In the genomic region with DNA sequence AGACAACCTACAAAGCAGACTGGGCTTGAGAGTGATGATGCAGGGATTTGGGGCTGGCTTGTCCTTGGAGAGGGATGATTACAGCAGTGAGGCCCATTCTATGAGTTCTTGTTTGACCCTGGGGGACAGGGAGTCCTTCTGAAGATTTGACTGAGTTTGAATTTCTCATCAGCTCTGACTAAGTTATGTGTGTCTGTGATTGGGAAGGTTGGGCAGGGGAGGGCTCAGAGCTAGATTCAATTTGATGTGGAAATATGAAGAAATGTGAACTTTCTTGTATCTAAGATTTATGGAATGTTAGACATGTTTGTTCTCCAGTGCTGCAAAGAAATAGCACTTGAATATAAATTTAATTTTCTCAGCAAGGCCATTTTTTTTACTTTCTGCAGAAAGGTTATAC, we compare ENCODE assay signal across 19 cellular contexts. TPM values are rescaled to one million over a fixed set of nuclear protein-coding genes. Genes with fewer than 3 reads are reported as not detected.
"Had no signal": no experiment of that assay in that cellular context is flagged by ENCODE, and none has a peak within 500 bp of the region (broad histone marks: within the 10 kb centered on the region; RNA-seq: fewer than 3 reads in every experiment).

No MANE protein-coding gene starts in this region.

- H3K27me3 Mint-ChIP-seq: activated naive CD8-positive, alpha-beta T cell treated with anti-CD3 and anti-CD28 coated beads for 36 hours had no signal

- H3K4me3 ChIP-seq: esophagus muscularis mucosa, lower lobe of right lung, ovary, right lobe of liver, thoracic aorta had no signal

- H3K27ac ChIP-seq: esophagus muscularis mucosa, lower lobe of right lung, ovary, right lobe of liver, thoracic aorta had no signal

- H3K4me3 Mint-ChIP-seq: activated B cell treated with CpG ODN at 0.5 μM for 24 hours; activated naive CD8-positive, alpha-beta T cell treated with anti-CD3 and anti-CD28 coated beads for 36 hours; activated T-helper 1 cell treated with anti-CD3 and anti-CD28 coated beads, Interleukin-12 subunit alpha, Interleukin-12 subunit beta, Interleukin-2, Interleukin-4 antibody, amounts not matched to agents 30 ng/mL and 10 ng/mL and 1 ng/mL, durations not matched to agents 14 hours and 24 hours and 36 hours had no signal

- H3K27ac Mint-ChIP-seq: activated B cell treated with CpG ODN at 0.5 μM for 24 hours; activated naive CD8-positive, alpha-beta T cell treated with anti-CD3 and anti-CD28 coated beads for 36 hours; activated T-helper 1 cell treated with anti-CD3 and anti-CD28 coated beads, Interleukin-12 subunit alpha, Interleukin-12 subunit beta, Interleukin-2, Interleukin-4 antibody, amounts not matched to agents 30 ng/mL and 10 ng/mL and 1 ng/mL, durations not matched to agents 14 hours and 24 hours and 36 hours had no signal

- H3K4me1 Mint-ChIP-seq: activated B cell treated with CpG ODN at 0.5 μM for 24 hours; activated naive CD8-positive, alpha-beta T cell treated with anti-CD3 and anti-CD28 coated beads for 36 hours had no signal

- DNase-seq: activated B cell treated with CpG ODN at 0.5 μM for 24 hours; activated CD4-positive, alpha-beta T cell treated with anti-CD3 and anti-CD28 coated beads for 48 hours; activated CD8-positive, alpha-beta memory T cell treated with anti-CD3 and anti-CD28 coated beads for 24 hours; activated naive CD8-positive, alpha-beta T cell treated with anti-CD3 and anti-CD28 coated beads for 36 hours; anterior cingulate cortex; head of caudate nucleus; left colon; lower lobe of right lung; midbrain; ovary; spleen; T-helper 2 cell had no signal

- H3K9me3 ChIP-seq: lower lobe of right lung, ovary, right lobe of liver, thoracic aorta had no signal

- H3K27me3 ChIP-seq: esophagus muscularis mucosa, ovary, right lobe of liver, spleen had no signal

- H3K36me3 ChIP-seq: esophagus muscularis mucosa, lower lobe of right lung, ovary, right lobe of liver, spleen, thoracic aorta had no signal

- ATAC-seq: left colon, right lobe of liver had no signal

RNA-seq across cellular contexts. Expression of a gene that starts 19.9 kb away (rescaled TPM):
- total RNA-seq: activated B cell treated with CpG ODN at 0.5 μM for 24 hours, frontal cortex, myocyte had no signal
- polyA plus RNA-seq: neural cell had no signal
